13 cellular contexts compared by ENCODE assay signal in the genomic region with DNA sequence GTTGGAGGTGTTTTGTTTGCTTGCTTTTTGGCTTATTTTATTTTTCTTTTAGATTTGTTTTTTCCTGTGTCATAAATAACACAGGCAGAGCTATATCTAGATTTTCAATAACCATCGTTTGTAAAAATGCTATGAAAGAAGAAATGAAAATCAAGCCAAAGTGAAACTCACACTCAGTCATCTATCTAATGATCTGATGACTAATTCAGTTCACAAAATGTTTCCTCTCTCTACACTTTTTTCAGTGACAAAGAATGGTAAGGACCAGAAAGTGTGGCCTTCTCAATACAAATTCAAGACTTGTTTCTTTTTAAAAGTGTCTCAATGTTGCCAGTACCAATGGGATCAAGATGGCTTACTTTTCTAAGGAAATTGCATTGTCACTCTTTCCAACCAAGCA.
DNase-seq lines count a peak whose midpoint lies in the region; ATAC-seq, FAIRE-seq and TF ChIP-seq lines count a peak whose summit lies in the region.
"Had no signal": no experiment of that assay in that cellular context is flagged by ENCODE, and none has a peak within 500 bp of the region (broad histone marks: within the 10 kb centered on the region; RNA-seq: fewer than 3 reads in every experiment).

No MANE protein-coding gene starts in this region.

- no peak for TF ChIP-seq POLR2A in GM12892 (IDR thresholded peaks at IDR 0.05; ENCODE audit: low read depth, low read length)

- peak; percentile 57 for FAIRE-seq in GM12892 (lab: Jason Lieb, UNC)

- H3K9me3 Mint-ChIP-seq in endothelial cell (ENCODE audit: unreplicated experiment): no peaks in the 10 kb centered on the region
- peaks cover 8% of the 10 kb centered on the region; the same call in 1 of the 2 replicates for H3K9me3 Mint-ChIP-seq in WTC11

- H3K27me3 Mint-ChIP-seq in endothelial cell (ENCODE audit: unreplicated experiment): no peaks in the 10 kb centered on the region
- no peaks in the 10 kb centered on the region for H3K27me3 Mint-ChIP-seq in WTC11 (ENCODE audit: low read depth)
- H3K27me3 Mint-ChIP-seq: stimulated activated naive CD8-positive, alpha-beta T cell treated with anti-CD3 and anti-CD28 coated beads, Interleukin-15, Interleukin-2, amounts not matched to agents 100 ng/mL and 50 ng/mL, for 24 hours had no signal

- POLR2A ChIA-PET in WTC11 (lab: Charles Lee): no interaction called here

- H3K4me1 Mint-ChIP-seq in endothelial cell (ENCODE audit: unreplicated experiment): no peaks in the 10 kb centered on the region
- H3K4me1 Mint-ChIP-seq in WTC11: peaks cover 24% of the 10 kb centered on the region

- H3K27ac Mint-ChIP-seq in endothelial cell (ENCODE audit: unreplicated experiment) (no peak overlapping the region), WTC11 (no peak overlapping the region)
- H3K27ac Mint-ChIP-seq: stimulated activated naive CD8-positive, alpha-beta T cell treated with anti-CD3 and anti-CD28 coated beads, Interleukin-15, Interleukin-2, amounts not matched to agents 100 ng/mL and 50 ng/mL, for 24 hours had no signal

- no peak for TF ChIP-seq CTCF in endothelial cell (IDR thresholded peaks at IDR 0.05; ENCODE audit: unreplicated experiment)
- no peak for TF ChIP-seq CTCF in WTC11 (IDR thresholded peaks at IDR 0.05)

- DNase-seq in GM12892 (ENCODE audit: insufficient read length) (no peak), endothelial cell (ENCODE audit: low spot score) (no peak), WTC11 (ENCODE audit: low spot score) (no peak), dedifferentiated amniotic fluid mesenchymal stem cell (ENCODE audit: extremely low spot score) (no peak), DMS153 (lab: John Stamatoyannopoulos, UW) (no peak)
- DNase-seq: effector CD8-positive, alpha-beta T cell; left ventricle myocardium inferior; NK-92 treated with Interleukin-12 subunit alpha and Interleukin-12 subunit beta, amount 100 ng/mL, for 24 hours; nucleus accumbens had no signal

- ATAC-seq in GM19324 (IDR thresholded peaks at IDR 0.05; ENCODE audit: low FRiP score, unreplicated experiment): peak; percentile 67
- peak; percentile 90 for ATAC-seq in HG02610 (IDR thresholded peaks at IDR 0.05; ENCODE audit: unreplicated experiment)
- ATAC-seq in HG03280 (IDR thresholded peaks at IDR 0.05; ENCODE audit: unreplicated experiment): peak; percentile 78
- ATAC-seq in WTC11: no peak

- H3K4me3 Mint-ChIP-seq in endothelial cell (ENCODE audit: unreplicated experiment): no peak overlapping the region
- H3K4me3 Mint-ChIP-seq in WTC11: no peak overlapping the region
- H3K4me3 Mint-ChIP-seq: stimulated activated naive CD8-positive, alpha-beta T cell treated with anti-CD3 and anti-CD28 coated beads, Interleukin-15, Interleukin-2, amounts not matched to agents 100 ng/mL and 50 ng/mL, for 24 hours had no signal

- H3K36me3 Mint-ChIP-seq in endothelial cell (ENCODE audit: low read depth, unreplicated experiment) (no peaks in the 10 kb centered on the region), WTC11 (no peaks in the 10 kb centered on the region)

- CTCF ChIA-PET in WTC11 (lab: Charles Lee): no interaction called here

TF ChIP-seq in WTC11, 78 proteins besides CTCF, POLR2A, EP300 and RAD21 (continues in another document):
- TF ChIP-seq, protein P1, sequence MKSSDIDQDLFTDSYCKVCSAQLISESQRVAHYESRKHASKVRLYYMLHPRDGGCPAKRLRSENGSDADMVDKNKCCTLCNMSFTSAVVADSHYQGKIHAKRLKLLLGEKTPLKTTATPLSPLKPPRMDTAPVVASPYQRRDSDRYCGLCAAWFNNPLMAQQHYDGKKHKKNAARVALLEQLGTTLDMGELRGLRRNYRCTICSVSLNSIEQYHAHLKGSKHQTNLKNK (CRISPR knock-in tag; IDR thresholded peaks at IDR 0.05): no peak
- TF ChIP-seq, protein P2, sequence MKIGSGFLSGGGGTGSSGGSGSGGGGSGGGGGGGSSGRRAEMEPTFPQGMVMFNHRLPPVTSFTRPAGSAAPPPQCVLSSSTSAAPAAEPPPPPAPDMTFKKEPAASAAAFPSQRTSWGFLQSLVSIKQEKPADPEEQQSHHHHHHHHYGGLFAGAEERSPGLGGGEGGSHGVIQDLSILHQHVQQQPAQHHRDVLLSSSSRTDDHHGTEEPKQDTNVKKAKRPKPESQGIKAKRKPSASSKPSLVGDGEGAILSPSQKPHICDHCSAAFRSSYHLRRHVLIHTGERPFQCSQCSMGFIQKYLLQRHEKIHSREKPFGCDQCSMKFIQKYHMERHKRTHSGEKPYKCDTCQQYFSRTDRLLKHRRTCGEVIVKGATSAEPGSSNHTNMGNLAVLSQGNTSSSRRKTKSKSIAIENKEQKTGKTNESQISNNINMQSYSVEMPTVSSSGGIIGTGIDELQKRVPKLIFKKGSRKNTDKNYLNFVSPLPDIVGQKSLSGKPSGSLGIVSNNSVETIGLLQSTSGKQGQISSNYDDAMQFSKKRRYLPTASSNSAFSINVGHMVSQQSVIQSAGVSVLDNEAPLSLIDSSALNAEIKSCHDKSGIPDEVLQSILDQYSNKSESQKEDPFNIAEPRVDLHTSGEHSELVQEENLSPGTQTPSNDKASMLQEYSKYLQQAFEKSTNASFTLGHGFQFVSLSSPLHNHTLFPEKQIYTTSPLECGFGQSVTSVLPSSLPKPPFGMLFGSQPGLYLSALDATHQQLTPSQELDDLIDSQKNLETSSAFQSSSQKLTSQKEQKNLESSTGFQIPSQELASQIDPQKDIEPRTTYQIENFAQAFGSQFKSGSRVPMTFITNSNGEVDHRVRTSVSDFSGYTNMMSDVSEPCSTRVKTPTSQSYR (CRISPR knock-in tag; IDR thresholded peaks at IDR 0.05): no peak
- TF ChIP-seq, protein P3, sequence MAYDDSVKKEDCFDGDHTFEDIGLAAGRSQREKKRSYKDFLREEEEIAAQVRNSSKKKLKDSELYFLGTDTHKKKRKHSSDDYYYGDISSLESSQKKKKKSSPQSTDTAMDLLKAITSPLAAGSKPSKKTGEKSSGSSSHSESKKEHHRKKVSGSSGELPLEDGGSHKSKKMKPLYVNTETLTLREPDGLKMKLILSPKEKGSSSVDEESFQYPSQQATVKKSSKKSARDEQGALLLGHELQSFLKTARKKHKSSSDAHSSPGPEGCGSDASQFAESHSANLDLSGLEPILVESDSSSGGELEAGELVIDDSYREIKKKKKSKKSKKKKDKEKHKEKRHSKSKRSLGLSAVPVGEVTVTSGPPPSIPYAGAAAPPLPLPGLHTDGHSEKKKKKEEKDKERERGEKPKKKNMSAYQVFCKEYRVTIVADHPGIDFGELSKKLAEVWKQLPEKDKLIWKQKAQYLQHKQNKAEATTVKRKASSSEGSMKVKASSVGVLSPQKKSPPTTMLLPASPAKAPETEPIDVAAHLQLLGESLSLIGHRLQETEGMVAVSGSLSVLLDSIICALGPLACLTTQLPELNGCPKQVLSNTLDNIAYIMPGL (CRISPR knock-in tag; IDR thresholded peaks at IDR 0.05): no peak
- no peak for TF ChIP-seq TCF7 (CRISPR knock-in tag; IDR thresholded peaks at IDR 0.05; ENCODE audit: low read depth)
- no peak for TF ChIP-seq MXD4 (CRISPR knock-in tag; IDR thresholded peaks at IDR 0.05; ENCODE audit: borderline replicate concordance)
- TF ChIP-seq, protein P4, sequence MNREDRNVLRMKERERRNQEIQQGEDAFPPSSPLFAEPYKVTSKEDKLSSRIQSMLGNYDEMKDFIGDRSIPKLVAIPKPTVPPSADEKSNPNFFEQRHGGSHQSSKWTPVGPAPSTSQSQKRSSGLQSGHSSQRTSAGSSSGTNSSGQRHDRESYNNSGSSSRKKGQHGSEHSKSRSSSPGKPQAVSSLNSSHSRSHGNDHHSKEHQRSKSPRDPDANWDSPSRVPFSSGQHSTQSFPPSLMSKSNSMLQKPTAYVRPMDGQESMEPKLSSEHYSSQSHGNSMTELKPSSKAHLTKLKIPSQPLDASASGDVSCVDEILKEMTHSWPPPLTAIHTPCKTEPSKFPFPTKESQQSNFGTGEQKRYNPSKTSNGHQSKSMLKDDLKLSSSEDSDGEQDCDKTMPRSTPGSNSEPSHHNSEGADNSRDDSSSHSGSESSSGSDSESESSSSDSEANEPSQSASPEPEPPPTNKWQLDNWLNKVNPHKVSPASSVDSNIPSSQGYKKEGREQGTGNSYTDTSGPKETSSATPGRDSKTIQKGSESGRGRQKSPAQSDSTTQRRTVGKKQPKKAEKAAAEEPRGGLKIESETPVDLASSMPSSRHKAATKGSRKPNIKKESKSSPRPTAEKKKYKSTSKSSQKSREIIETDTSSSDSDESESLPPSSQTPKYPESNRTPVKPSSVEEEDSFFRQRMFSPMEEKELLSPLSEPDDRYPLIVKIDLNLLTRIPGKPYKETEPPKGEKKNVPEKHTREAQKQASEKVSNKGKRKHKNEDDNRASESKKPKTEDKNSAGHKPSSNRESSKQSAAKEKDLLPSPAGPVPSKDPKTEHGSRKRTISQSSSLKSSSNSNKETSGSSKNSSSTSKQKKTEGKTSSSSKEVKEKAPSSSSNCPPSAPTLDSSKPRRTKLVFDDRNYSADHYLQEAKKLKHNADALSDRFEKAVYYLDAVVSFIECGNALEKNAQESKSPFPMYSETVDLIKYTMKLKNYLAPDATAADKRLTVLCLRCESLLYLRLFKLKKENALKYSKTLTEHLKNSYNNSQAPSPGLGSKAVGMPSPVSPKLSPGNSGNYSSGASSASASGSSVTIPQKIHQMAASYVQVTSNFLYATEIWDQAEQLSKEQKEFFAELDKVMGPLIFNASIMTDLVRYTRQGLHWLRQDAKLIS (CRISPR knock-in tag; IDR thresholded peaks at IDR 0.05; ENCODE audit: borderline replicate concordance): no peak
- TF ChIP-seq RORB (CRISPR knock-in tag; IDR thresholded peaks at IDR 0.05): no peak
- no peak for TF ChIP-seq SMAD4 (CRISPR knock-in tag; IDR thresholded peaks at IDR 0.05)
- TF ChIP-seq, protein P5, sequence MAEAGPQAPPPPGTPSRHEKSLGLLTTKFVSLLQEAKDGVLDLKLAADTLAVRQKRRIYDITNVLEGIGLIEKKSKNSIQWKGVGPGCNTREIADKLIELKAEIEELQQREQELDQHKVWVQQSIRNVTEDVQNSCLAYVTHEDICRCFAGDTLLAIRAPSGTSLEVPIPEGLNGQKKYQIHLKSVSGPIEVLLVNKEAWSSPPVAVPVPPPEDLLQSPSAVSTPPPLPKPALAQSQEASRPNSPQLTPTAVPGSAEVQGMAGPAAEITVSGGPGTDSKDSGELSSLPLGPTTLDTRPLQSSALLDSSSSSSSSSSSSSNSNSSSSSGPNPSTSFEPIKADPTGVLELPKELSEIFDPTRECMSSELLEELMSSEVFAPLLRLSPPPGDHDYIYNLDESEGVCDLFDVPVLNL (CRISPR knock-in tag; IDR thresholded peaks at IDR 0.05; ENCODE audit: borderline replicate concordance, low read depth): no peak
